10 cellular contexts compared by ENCODE assay signal in genomic region chr11:119319702-119320592, GRCh38. TPM values are rescaled to one million over a fixed set of nuclear protein-coding genes. Genes with fewer than 3 reads are reported as not detected.
A peak's percentile ranks its signal among the peaks of the same experiment; 100 is the strongest.
DNase-seq lines count a peak whose midpoint lies in the region; ATAC-seq, FAIRE-seq and TF ChIP-seq lines count a peak whose summit lies in the region.
"Had no signal": no experiment of that assay in that cellular context is flagged by ENCODE, and none has a peak within 500 bp of the region (broad histone marks: within the 10 kb centered on the region; RNA-seq: fewer than 3 reads in every experiment).

No MANE protein-coding gene starts in this region.

- H3K9ac ChIP-seq in GM12878 (ENCODE audit: control insufficient read depth, insufficient read depth, low read length), result peak overlapping the region; percentile 84

- H3K36me3 ChIP-seq in GM12878 (ENCODE audit: control insufficient read depth in 2 of 2, insufficient read depth in 2 of 2, low read length in 1 of 2) (no peaks in the 10 kb centered on the region), A673 (ENCODE audit: insufficient read depth, low read length, poor library complexity, severe bottlenecking) (no peaks in the 10 kb centered on the region)

- peak overlapping the region; percentile 95; the same call in 1 of the 2 replicates for H2AFZ ChIP-seq in GM12878 (ENCODE audit: control insufficient read depth, low read depth, low read length)

- peaks cover 1 to 15% of the 10 kb centered on the region in 2 experiments; a peak in 3 of 4 replicates for H3K27me3 ChIP-seq in GM12878 (replicated peaks in 1 of 2; ENCODE audit: control insufficient read depth in 2 of 2, insufficient read depth in 2 of 2, low read length in 1 of 2)
- no peaks in the 10 kb centered on the region for H3K27me3 ChIP-seq in A673 (replicated peaks; ENCODE audit: insufficient read depth, low read depth, low read length, poor library complexity)

- no peaks in the 10 kb centered on the region for H3K9me3 ChIP-seq in GM12878 (replicated peaks; ENCODE audit: control insufficient read depth, insufficient read depth, low read length)
- H3K9me3 ChIP-seq in A673 (ENCODE audit: low read depth, low read length, poor library complexity, severe bottlenecking), result no peaks in the 10 kb centered on the region

- TF ChIP-seq EP300 in GM12878 (IDR thresholded peaks at IDR 0.05; ENCODE audit: borderline replicate concordance in 1 of 2, control insufficient read depth in 1 of 2, low read depth in 2 of 2, low read length in 2 of 2), result no peak

- H3K4me3 ChIP-seq in NB4 (ENCODE audit: low read depth, low read length), result no peak overlapping the region
- peak overlapping the region; percentile 79 for H3K4me3 ChIP-seq in GM12878
- peak overlapping the region; percentile 7 for H3K4me3 ChIP-seq in lower leg skin (ENCODE audit: low read depth, poor library complexity, severe bottlenecking)
- no peak overlapping the region for H3K4me3 ChIP-seq in A673 (ENCODE audit: low read depth, low read length, poor library complexity, severe bottlenecking)

- H3K4me1 ChIP-seq in GM12878 (ENCODE audit: control insufficient read depth, insufficient read depth, low read length), result peaks cover 48% of the 10 kb centered on the region
- peaks cover 25% of the 10 kb centered on the region for H3K4me1 ChIP-seq in A673 (ENCODE audit: insufficient read depth, low read length, poor library complexity, severe bottlenecking)

- TF ChIP-seq CTCF in NB4 (IDR thresholded peaks at IDR 0.05; ENCODE audit: low read depth, low read length) (no peak), GM12878 (IDR thresholded peaks at IDR 0.05 in 2 of 3, conservative IDR thresholded peaks at IDR 0.05 in 1 of 3; ENCODE audit: control insufficient read depth in 2 of 3, extremely low read depth in 1 of 3, insufficient read depth in 1 of 3, low read depth in 3 of 3, low read length in 3 of 3) (no peak), lower leg skin (IDR thresholded peaks at IDR 0.05) (no peak), A673 (conservative IDR thresholded peaks at IDR 0.05; ENCODE audit: low read depth, low read length) (no peak)

- TF ChIP-seq POLR2A in NB4 (IDR thresholded peaks at IDR 0.05; ENCODE audit: extremely low read depth, insufficient read length) (no peak), GM12878 (IDR thresholded peaks at IDR 0.05; ENCODE audit: low read depth, low read length) (no peak), lower leg skin (IDR thresholded peaks at IDR 0.05) (no peak)

- no peaks in the 10 kb centered on the region for H4K20me1 ChIP-seq in GM12878 (ENCODE audit: control insufficient read depth, insufficient read depth)

- POLR2A ChIA-PET in GM12878 (lab: Charles Lee) (interaction anchor here (0.6 to 2.6 kb wide), 6 partner anchors 14 to 217 kb away, joined by 3 to 9 read pairs (median 4); partner anchors contain the start of gene RNF26), A673 (lab: Charles Lee; ENCODE audit: low non-redundant PET) (interaction anchor here (0.6 kb wide), 1 partner anchor 9 kb away, joined by 3 read pairs; no protein-coding TSS in a partner anchor)

- FAIRE-seq in GM12878 (lab: Jason Lieb, UNC), result no peak

- intact Hi-C loops in GM12878 (cut with micrococcal nuclease; ENCODE audit: unreplicated experiment) (loop anchor here (5.0 kb wide), 4 partner anchors 113 to 393 kb away; partner anchors contain the start of genes ABCG4, BCL9L, CBL and NLRX1), lower leg skin (cut with DNase I; ENCODE audit: low total_unique reads) (loop anchor here (5.0 to 10.0 kb wide), 2 partner anchors 115 to 358 kb away; partner anchors contain the start of gene CBL), A673 (cut with micrococcal nuclease; ENCODE audit: unreplicated experiment) (loop anchor here (5.0 kb wide), 2 partner anchors 113 to 218 kb away; partner anchors contain the start of genes CBL and DPAGT1)

- SMC1A ChIA-PET in GM12878 (lab: Charles Lee; ENCODE audit: uncharacterized antibody, unreplicated experiment), result interaction anchor here (1.2 kb wide), 1 partner anchor 198 kb away, joined by 3 read pairs; the partner anchor contains the start of gene HINFP

- no peak for ATAC-seq in GM12878
- ATAC-seq in HG02885 (IDR thresholded peaks at IDR 0.05; ENCODE audit: poor library complexity, unreplicated experiment), result no peak
- no peak for ATAC-seq in GM19324 (IDR thresholded peaks at IDR 0.05; ENCODE audit: low FRiP score, unreplicated experiment)
- ATAC-seq: HCT116 had no signal

- in situ Hi-C loops in GM12878 (cut with MboI), result no loop called here

- RAD21 ChIA-PET in GM12878 (lab: Charles Lee; ENCODE audit: unreplicated experiment), result interaction anchor here (0.7 to 4.5 kb wide), 8 partner anchors 11 to 268 kb away, joined by 3 to 26 read pairs (median 5); partner anchors contain the start of genes CBL and DPAGT1

- DNase-seq in NB4 (ENCODE audit: low read depth) (peak; percentile 9), GM12878 (ENCODE audit: low read depth, low spot score) (no peak), lower leg skin (ENCODE audit: low spot score in 2 of 2) (peak in 1 of 2 donors; percentile 86), substantia nigra (lab: John Stamatoyannopoulos, UW) (peak in 40 of 49 donors; percentile 33 to 85 (median 64)), A673 (ENCODE audit: low spot score) (no peak), A172 (ENCODE audit: low spot score) (no peak)

- CTCF ChIA-PET in GM12878 (lab: Yijun Ruan, JAX) (interaction anchor here (0.7 to 5.6 kb wide), 18 partner anchors 11 to 289 kb away, joined by 3 to 88 read pairs (median 4); partner anchors contain the start of genes CBL, NLRX1, RNF26 and SLC37A4), A673 (lab: Charles Lee) (interaction anchor here (1.7 to 3.0 kb wide), 2 partner anchors 19 to 36 kb away, joined by 6 to 33 read pairs; no protein-coding TSS in a partner anchor)

- BruUV-seq in GM12878 (replicated peaks; lab: Mats Ljungman, UMichigan), result no TSS peak
- BruUV-seq in A673 (replicated peaks; lab: Mats Ljungman, UMichigan), result no TSS peak

- peak overlapping the region; percentile 77 for H3K27ac ChIP-seq in GM12878 (ENCODE audit: control insufficient read depth, insufficient read depth)
- peak overlapping the region; percentile 94 for H3K27ac ChIP-seq in substantia nigra (ENCODE audit: low read depth, low read length, poor library complexity, severe bottlenecking)
- no peak overlapping the region for H3K27ac ChIP-seq in A673 (ENCODE audit: low read depth, low read length, poor library complexity, severe bottlenecking)

- no peak for TF ChIP-seq RAD21 in GM12878 (IDR thresholded peaks at IDR 0.05; ENCODE audit: insufficient read depth, low read depth, low read length)

- 15% methylated on average over 15 of the region's 24 CpGs for WGBS in GM12878 (ENCODE audit: insufficient coverage, insufficient replicate concordance, low lambda C conversion rate, missing lambda C conversion rate)
- WGBS in lower leg skin, 2 donors, result 53 to 66% methylated on average over 24 of the region's 24 CpGs

- H3K4me2 ChIP-seq in GM12878 (ENCODE audit: control insufficient read depth, insufficient read depth), result peak overlapping the region; percentile 86

- H3K79me2 ChIP-seq in GM12878 (ENCODE audit: control insufficient read depth, insufficient read depth, low read length), result no peaks in the 10 kb centered on the region

RNA-seq across cellular contexts. Expression of gene MCAM, which starts 3.0 kb away (rescaled TPM):
- total RNA-seq in GM12878 (2013; cell fraction: nucleolus; rRNA removed), result 68.2 and 76.0 TPM in 2 replicates
- 17.6 TPM in 2 replicates for total RNA-seq in GM12878 (2014; rRNA removed)
- 10.0 TPM in 2 replicates for total RNA-seq in GM12878 (2014; rRNA removed; fragmentation: Illumina TruSeq; extraction: Trizol)
- 17.9 and 19.7 TPM in 2 replicates for total RNA-seq in GM12878 (2021)
- 0.49 TPM for polyA plus RNA-seq in GM12878 (2011; ENCODE audit: low read depth)
- polyA plus RNA-seq in GM12878 (2011; rRNA removed), result 2.5 and 4.1 TPM in 2 replicates
- 11.5 and 18.7 TPM in 2 replicates for polyA plus RNA-seq in GM12878 (2011; cell fraction: cytosol; rRNA removed)
- polyA plus RNA-seq in GM12878 (2011; cell fraction: nucleus; rRNA removed), result 6.6 and 8.2 TPM in 2 replicates
- 0.92 and 4.0 TPM in 2 replicates for polyA plus RNA-seq in GM12878 (2012)
- polyA plus RNA-seq in GM12878 (2014; fragmentation: Illumina TruSeq; extraction: Trizol), result 7.4 and 12.1 TPM in 2 replicates
- 1 to 10 TPM; 3.1 to 4.5 TPM for polyA plus RNA-seq in GM12878 (2014; fragmentation: Nextera tagmentation; extraction: Ambion mirVana)
- 13.2 and 16.5 TPM in 2 replicates for polyA plus RNA-seq in GM12878 (2014; rRNA removed)
- 1 to 10 TPM; 7.8 to 8.7 TPM for polyA plus RNA-seq in GM12878 (2016; fragmentation: Nextera tagmentation; extraction: Ambion mirVana)
- polyA minus RNA-seq in GM12878 (2011; rRNA and poly(A)+ RNA removed), result 3.9 and 6.9 TPM in 2 replicates
- 3.6 and 4.2 TPM in 2 replicates for polyA minus RNA-seq in GM12878 (2011; cell fraction: cytosol; rRNA and poly(A)+ RNA removed)
- 5.3 and 8.2 TPM in 2 replicates for polyA minus RNA-seq in GM12878 (2011; cell fraction: nucleus; rRNA and poly(A)+ RNA removed)
- total RNA-seq in lower leg skin, result 100 to 1,000 TPM; 103 to 198 (median 183) TPM
- 14.4 and 20.0 TPM in 2 replicates for total RNA-seq in A673 (2021)
- total RNA-seq in A172 (2014; rRNA removed; shearing (Covaris generic)), result 25.4 and 42.9 TPM in 2 replicates

RNA-seq across cellular contexts. Expression of gene RNF26, which starts 14.4 kb away (rescaled TPM):
- total RNA-seq in GM12878 (2013; cell fraction: nucleolus; rRNA removed), result 5.5 and 7.0 TPM in 2 replicates
- 3.7 and 5.3 TPM in 2 replicates for total RNA-seq in GM12878 (2014; rRNA removed)
- 7.1 and 7.2 TPM in 2 replicates for total RNA-seq in GM12878 (2014; rRNA removed; fragmentation: Illumina TruSeq; extraction: Trizol)
- 29.9 and 31.1 TPM in 2 replicates for total RNA-seq in GM12878 (2021)
- polyA plus RNA-seq in GM12878 (2011; ENCODE audit: low read depth), result 13.3 TPM
- polyA plus RNA-seq in GM12878 (2011; rRNA removed), result 7.0 and 16.6 TPM in 2 replicates
- 31.3 and 35.6 TPM in 2 replicates for polyA plus RNA-seq in GM12878 (2011; cell fraction: cytosol; rRNA removed)
- 18.6 and 20.0 TPM in 2 replicates for polyA plus RNA-seq in GM12878 (2011; cell fraction: nucleus; rRNA removed)
- polyA plus RNA-seq in GM12878 (2012), result 19.1 and 19.4 TPM in 2 replicates
- 10.4 and 18.7 TPM in 2 replicates for polyA plus RNA-seq in GM12878 (2014; fragmentation: Illumina TruSeq; extraction: Trizol)
- polyA plus RNA-seq in GM12878 (2014; fragmentation: Nextera tagmentation; extraction: Ambion mirVana), result 1 to 10 TPM; 2.8 to 4.2 TPM
- polyA plus RNA-seq in GM12878 (2014; rRNA removed), result 20.9 and 25.6 TPM in 2 replicates
- 10 to 100 TPM; 52.2 to 54.5 TPM for polyA plus RNA-seq in GM12878 (2016; fragmentation: Nextera tagmentation; extraction: Ambion mirVana)
- polyA minus RNA-seq in GM12878 (2011; rRNA and poly(A)+ RNA removed), result 30.4 and 39.4 TPM in 2 replicates
- 19.4 and 20.5 TPM in 2 replicates for polyA minus RNA-seq in GM12878 (2011; cell fraction: cytosol; rRNA and poly(A)+ RNA removed)
- 19.0 and 24.8 TPM in 2 replicates for polyA minus RNA-seq in GM12878 (2011; cell fraction: nucleus; rRNA and poly(A)+ RNA removed)
- 10 to 100 TPM in 3 of 4 donors, 1 to 10 TPM in 1; 6.7 to 16.8 (median 13.1) TPM for total RNA-seq in lower leg skin
- total RNA-seq in A673 (2021), result 81.3 and 89.3 TPM in 2 replicates
- total RNA-seq in A172 (2014; rRNA removed; shearing (Covaris generic)), result 3.9 and 5.0 TPM in 2 replicates

RNA-seq across cellular contexts. Expression of gene C1QTNF5, which starts 20.7 kb away (rescaled TPM):
- not detected in 2 replicates for total RNA-seq in GM12878 (2013; cell fraction: nucleolus; rRNA removed)
- total RNA-seq in GM12878 (2014; rRNA removed) (not detected in 2 replicates), GM12878 (2014; rRNA removed; fragmentation: Illumina TruSeq; extraction: Trizol) (not detected in 2 replicates), GM12878 (2021) (not detected in 2 replicates), lower leg skin (10 to 100 TPM in 1 of 4 donors, 1 to 10 TPM in 3; 4.2 to 14.3 (median 8.6) TPM), A673 (2021) (0.31 TPM in 1 of 2 replicates, not detected in the other)
- polyA plus RNA-seq in GM12878 (2011; ENCODE audit: low read depth), result not detected
- polyA plus RNA-seq in GM12878 (2011; rRNA removed) (not detected in 2 replicates), GM12878 (2014; fragmentation: Illumina TruSeq; extraction: Trizol) (not detected in 2 replicates), GM12878 (2014; fragmentation: Nextera tagmentation; extraction: Ambion mirVana) (not detected), GM12878 (2014; rRNA removed) (not detected in 2 replicates), GM12878 (2016; fragmentation: Nextera tagmentation; extraction: Ambion mirVana) (not detected)
- not detected in 2 replicates for polyA plus RNA-seq in GM12878 (2011; cell fraction: cytosol; rRNA removed)
- polyA plus RNA-seq in GM12878 (2011; cell fraction: nucleus; rRNA removed), result not detected in 2 replicates
- not detected in 2 replicates for polyA plus RNA-seq in GM12878 (2012)
- polyA minus RNA-seq in GM12878 (2011; rRNA and poly(A)+ RNA removed), result not detected in 2 replicates
- not detected in 2 replicates for polyA minus RNA-seq in GM12878 (2011; cell fraction: cytosol; rRNA and poly(A)+ RNA removed)
- not detected in 2 replicates for polyA minus RNA-seq in GM12878 (2011; cell fraction: nucleus; rRNA and poly(A)+ RNA removed)
- not detected in 2 replicates for total RNA-seq in A172 (2014; rRNA removed; shearing (Covaris generic))

RNA-seq across cellular contexts. Expression of gene MFRP, which starts 26.6 kb away (rescaled TPM):
- total RNA-seq in GM12878 (2013; cell fraction: nucleolus; rRNA removed), result not detected in 2 replicates
- total RNA-seq in GM12878 (2014; rRNA removed) (not detected in 2 replicates), GM12878 (2014; rRNA removed; fragmentation: Illumina TruSeq; extraction: Trizol) (not detected in 2 replicates), GM12878 (2021) (not detected in 2 replicates), lower leg skin (not detected), A673 (2021) (not detected in 2 replicates)
- polyA plus RNA-seq in GM12878 (2011; ENCODE audit: low read depth), result not detected
- polyA plus RNA-seq in GM12878 (2011; rRNA removed) (not detected in 2 replicates), GM12878 (2014; fragmentation: Illumina TruSeq; extraction: Trizol) (not detected in 2 replicates), GM12878 (2014; fragmentation: Nextera tagmentation; extraction: Ambion mirVana) (not detected), GM12878 (2014; rRNA removed) (not detected in 2 replicates), GM12878 (2016; fragmentation: Nextera tagmentation; extraction: Ambion mirVana) (not detected)
- not detected in 2 replicates for polyA plus RNA-seq in GM12878 (2011; cell fraction: cytosol; rRNA removed)
- not detected in 2 replicates for polyA plus RNA-seq in GM12878 (2011; cell fraction: nucleus; rRNA removed)
- polyA plus RNA-seq in GM12878 (2012), result not detected in 2 replicates
- polyA minus RNA-seq in GM12878 (2011; rRNA and poly(A)+ RNA removed), result not detected in 2 replicates
- not detected in 2 replicates for polyA minus RNA-seq in GM12878 (2011; cell fraction: cytosol; rRNA and poly(A)+ RNA removed)
- polyA minus RNA-seq in GM12878 (2011; cell fraction: nucleus; rRNA and poly(A)+ RNA removed), result not detected in 2 replicates
- total RNA-seq in A172 (2014; rRNA removed; shearing (Covaris generic)), result not detected in 2 replicates
- total RNA-seq: fibroblast of villous mesenchyme had no signal

Comparison
In these comparisons a context has a peak if more than half of its experiments do, and no peak if none do; other contexts are left out.
1. DNase-seq: peak in NB4 (single experiment) and substantia nigra (40 of 49); none in GM12878 (single experiment), A673 (single experiment) and A172 (single experiment).
2. H3K4me3 ChIP-seq: peak in GM12878 (single experiment) and lower leg skin (single experiment); none in NB4 (single experiment) and A673 (single experiment).